Comparison of ENCODE assay signal across 9 cellular contexts in the genomic region with DNA sequence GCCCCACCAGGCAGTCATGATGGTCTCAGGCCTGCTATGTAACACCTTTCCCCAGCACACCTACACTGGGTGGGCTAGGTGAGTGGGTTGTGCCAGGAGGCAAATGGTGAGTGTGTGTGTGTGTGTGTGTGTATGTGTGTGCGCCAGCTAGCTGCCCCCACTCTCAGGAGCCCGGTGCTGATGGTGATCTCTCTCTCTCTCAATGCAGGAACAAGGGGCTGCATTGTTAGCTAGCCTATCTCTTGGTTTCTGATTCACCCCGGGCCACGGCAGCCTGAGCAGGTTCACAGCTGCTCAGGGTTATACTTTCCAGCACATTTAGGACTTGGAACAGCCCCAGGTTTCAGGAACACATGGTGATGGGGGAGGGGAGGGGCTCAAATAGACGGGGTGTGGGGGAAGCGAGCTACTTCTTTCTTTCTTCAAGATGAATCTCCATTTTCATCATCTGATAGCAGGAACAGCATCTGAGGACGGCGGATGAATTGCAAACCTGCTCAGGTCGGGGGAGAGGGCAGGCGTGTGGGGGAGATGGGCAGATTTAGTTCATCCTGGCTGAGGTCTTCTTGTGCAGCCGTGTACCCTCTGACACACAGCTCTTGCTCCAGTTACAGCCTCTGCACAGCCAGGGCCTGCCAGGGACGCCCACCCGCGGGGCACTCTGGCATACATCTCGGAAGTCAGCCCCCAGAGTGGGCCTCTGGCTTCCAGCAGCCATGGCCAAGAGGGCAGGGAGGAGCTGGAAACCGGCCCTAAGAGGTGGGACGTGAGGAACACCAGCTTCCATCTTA.
DNase-seq lines count a peak whose midpoint lies in the region; ATAC-seq and TF ChIP-seq lines count a peak whose summit lies in the region.
"Had no signal": no experiment of that assay in that cellular context is flagged by ENCODE, and none has a peak within 500 bp of the region (broad histone marks: within the 10 kb centered on the region; RNA-seq: fewer than 3 reads in every experiment).

No MANE protein-coding gene starts in this region.

- H3K36me3 Mint-ChIP-seq in activated naive CD4-positive, alpha-beta T cell treated with anti-CD3 and anti-CD28 coated beads, Interleukin-2, amount 50 U/mL, for 24 hours = no peaks in the 10 kb centered on the region
- H3K36me3 Mint-ChIP-seq in activated naive CD4-positive, alpha-beta T cell treated with anti-CD3 and anti-CD28 coated beads for 36 hours (ENCODE audit: low read depth) = no peaks in the 10 kb centered on the region
- H3K36me3 Mint-ChIP-seq in naive thymus-derived CD8-positive, alpha-beta T cell = no peaks in the 10 kb centered on the region

- no peak overlapping the region for H3K4me3 ChIP-seq in astrocyte of the spinal cord (ENCODE audit: low read depth, low read length)
- H3K4me3 ChIP-seq: cardiac muscle cell had no signal

- H3K27ac Mint-ChIP-seq in activated naive CD4-positive, alpha-beta T cell treated with anti-CD3 and anti-CD28 coated beads, Interleukin-2, amount 50 U/mL, for 24 hours = peak overlapping the region; percentile 52
- no peak overlapping the region for H3K27ac Mint-ChIP-seq in activated naive CD4-positive, alpha-beta T cell treated with anti-CD3 and anti-CD28 coated beads for 36 hours
- peak overlapping the region in 7 of 10 donors; percentile 6 to 74 (median 59) for H3K27ac Mint-ChIP-seq in naive thymus-derived CD8-positive, alpha-beta T cell

- in situ Hi-C loops in astrocyte of the spinal cord (cut with HindIII; ENCODE audit: low sequenced_read_pairs) = no loop called here
- in situ Hi-C loops in ACHN (cut with HindIII; ENCODE audit: low pct_ligation_motif_present, low pct_unique_long_range_greater_than_20kb, low sequenced_read_pairs) = no loop called here

- ATAC-seq in naive thymus-derived CD8-positive, alpha-beta T cell = no peak

- CTCF ChIA-PET in activated naive CD4-positive, alpha-beta T cell treated with anti-CD3 and anti-CD28 coated beads for 36 hours (lab: Charles Lee) = interaction anchor here (0.7 kb wide), 1 partner anchor 126 kb away, joined by 3 read pairs; no protein-coding TSS in a partner anchor

- intact Hi-C loops in activated naive CD4-positive, alpha-beta T cell treated with anti-CD3 and anti-CD28 coated beads for 36 hours (cut with micrococcal nuclease) = no loop called here

- peaks cover 10% of the 10 kb centered on the region for H3K4me1 Mint-ChIP-seq in activated naive CD4-positive, alpha-beta T cell treated with anti-CD3 and anti-CD28 coated beads, Interleukin-2, amount 50 U/mL, for 24 hours
- peaks cover 6% of the 10 kb centered on the region for H3K4me1 Mint-ChIP-seq in activated naive CD4-positive, alpha-beta T cell treated with anti-CD3 and anti-CD28 coated beads for 36 hours (ENCODE audit: low read depth)
- peaks cover 23 to 38% (median 30%) of the 10 kb centered on the region in 4 donors for H3K4me1 Mint-ChIP-seq in naive thymus-derived CD8-positive, alpha-beta T cell

- POLR2A ChIA-PET in naive thymus-derived CD8-positive, alpha-beta T cell (lab: Charles Lee) = interaction anchor here (0.9 to 1.5 kb wide), 2 partner anchors 79 to 127 kb away, joined by 3 read pairs; no protein-coding TSS in a partner anchor

- H3K4me3 Mint-ChIP-seq in activated naive CD4-positive, alpha-beta T cell treated with anti-CD3 and anti-CD28 coated beads, Interleukin-2, amount 50 U/mL, for 24 hours = no peak overlapping the region
- H3K4me3 Mint-ChIP-seq in activated naive CD4-positive, alpha-beta T cell treated with anti-CD3 and anti-CD28 coated beads for 36 hours = no peak overlapping the region
- peak overlapping the region in 4 of 10 donors; percentile 8 to 26 (median 24) for H3K4me3 Mint-ChIP-seq in naive thymus-derived CD8-positive, alpha-beta T cell

- no peak for TF ChIP-seq CTCF in astrocyte of the spinal cord (IDR thresholded peaks at IDR 0.05; ENCODE audit: low read depth, low read length)

- no peaks in the 10 kb centered on the region for H3K27me3 Mint-ChIP-seq in activated naive CD4-positive, alpha-beta T cell treated with anti-CD3 and anti-CD28 coated beads, Interleukin-2, amount 50 U/mL, for 24 hours
- H3K27me3 Mint-ChIP-seq in activated naive CD4-positive, alpha-beta T cell treated with anti-CD3 and anti-CD28 coated beads for 36 hours (ENCODE audit: low read depth) = no peaks in the 10 kb centered on the region
- H3K27me3 Mint-ChIP-seq in naive thymus-derived CD8-positive, alpha-beta T cell = no peaks in the 10 kb centered on the region

- H3K9me3 Mint-ChIP-seq in activated naive CD4-positive, alpha-beta T cell treated with anti-CD3 and anti-CD28 coated beads, Interleukin-2, amount 50 U/mL, for 24 hours = no peaks in the 10 kb centered on the region
- H3K9me3 Mint-ChIP-seq in activated naive CD4-positive, alpha-beta T cell treated with anti-CD3 and anti-CD28 coated beads for 36 hours = no peaks in the 10 kb centered on the region
- H3K9me3 Mint-ChIP-seq in naive thymus-derived CD8-positive, alpha-beta T cell = no peaks in the 10 kb centered on the region

- no peak for DNase-seq in activated naive CD4-positive, alpha-beta T cell treated with anti-CD3 and anti-CD28 coated beads for 36 hours
- peak; percentile 43 for DNase-seq in astrocyte of the spinal cord (ENCODE audit: low read depth, low spot score)
- DNase-seq in naive thymus-derived CD8-positive, alpha-beta T cell = no peak
- DNase-seq in ureter (ENCODE audit: low spot score) = peak; percentile 41
- DNase-seq in ACHN = no peak
- no peak for DNase-seq in NCI-H345 (lab: John Stamatoyannopoulos, UW)
- no peak for DNase-seq in iPS-NIHi7 (ENCODE audit: extremely low spot score)

Comparison
In these comparisons a context has a peak if more than half of its experiments do, and no peak if none do; other contexts are left out.
1. DNase-seq: peak in astrocyte of the spinal cord (single experiment) and ureter (single experiment); none in activated naive CD4-positive, alpha-beta T cell treated with anti-CD3 and anti-CD28 coated beads for 36 hours (single experiment), naive thymus-derived CD8-positive, alpha-beta T cell (0 of 10), ACHN (single experiment), NCI-H345 (single experiment) and iPS-NIHi7 (single experiment).